In the genomic region with DNA sequence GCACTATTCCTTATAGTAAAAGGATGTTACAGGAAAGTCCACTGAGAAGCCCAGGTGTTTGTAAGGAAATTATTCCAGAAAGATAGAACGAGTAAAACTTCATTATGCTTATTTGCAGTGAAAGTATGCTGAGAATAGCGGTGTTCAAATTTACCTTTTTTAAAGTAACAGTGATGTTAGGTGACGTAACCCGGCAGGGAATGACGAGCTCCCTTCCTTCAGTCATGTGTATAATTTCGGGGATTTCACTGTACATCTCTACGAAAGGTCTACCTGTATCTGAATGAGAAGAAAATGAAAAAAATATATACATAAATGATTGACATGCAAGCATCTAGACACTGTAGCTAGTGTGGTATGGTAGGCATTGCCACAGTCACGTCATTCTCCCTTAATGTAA, we compare ENCODE assay signal across 26 cellular contexts. TPM values are rescaled to one million over a fixed set of nuclear protein-coding genes. Genes with fewer than 3 reads are reported as not detected.
"Had no signal": no experiment of that assay in that cellular context is flagged by ENCODE, and none has a peak within 500 bp of the region (broad histone marks: within the 10 kb centered on the region; RNA-seq: fewer than 3 reads in every experiment).

No MANE protein-coding gene starts in this region.

- H3K4me3 Mint-ChIP-seq: activated CD4-positive, alpha-beta memory T cell treated with anti-CD3 and anti-CD28 coated beads for 36 hours; activated CD4-positive, alpha-beta T cell treated with anti-CD3 and anti-CD28 coated beads, Interleukin-2, amount 10 ng/mL, durations not matched to agents 7 days and 5 days; activated naive CD4-positive, alpha-beta T cell treated with anti-CD3 and anti-CD28 coated beads, Interleukin-2, amount 10 ng/mL, durations not matched to agents 7 days and 5 days; activated naive CD8-positive, alpha-beta T cell; activated naive CD8-positive, alpha-beta T cell treated with anti-CD3 and anti-CD28 coated beads, Interleukin-2, amount 50 U/mL, for 24 hours; brain had no signal

- H3K27ac Mint-ChIP-seq: activated CD4-positive, alpha-beta memory T cell treated with anti-CD3 and anti-CD28 coated beads for 36 hours; activated CD4-positive, alpha-beta T cell treated with anti-CD3 and anti-CD28 coated beads, Interleukin-2, amount 10 ng/mL, durations not matched to agents 7 days and 5 days; activated naive CD4-positive, alpha-beta T cell treated with anti-CD3 and anti-CD28 coated beads, Interleukin-2, amount 10 ng/mL, durations not matched to agents 7 days and 5 days; activated naive CD8-positive, alpha-beta T cell; activated naive CD8-positive, alpha-beta T cell treated with anti-CD3 and anti-CD28 coated beads, Interleukin-2, amount 50 U/mL, for 24 hours; brain had no signal

- H3K4me1 ChIP-seq: SJCRH30 had no signal

- DNase-seq: activated CD4-positive, alpha-beta memory T cell treated with anti-CD3 and anti-CD28 coated beads for 36 hours; activated CD4-positive, alpha-beta T cell treated with anti-CD3 and anti-CD28 coated beads, Interleukin-2, amount 10 ng/mL, durations not matched to agents 7 days and 5 days; activated CD8-positive, alpha-beta memory T cell treated with anti-CD3 and anti-CD28 coated beads, Interleukin-2, amount 50 U/mL, for 4 hours; activated effector memory CD4-positive, alpha-beta T cell treated with Interleukin-2 at 50 U/mL for 16 hours; activated naive CD4-positive, alpha-beta T cell treated with anti-CD3 and anti-CD28 coated beads, Interleukin-2, amount 10 ng/mL, durations not matched to agents 7 days and 5 days; activated naive CD8-positive, alpha-beta T cell treated with anti-CD3 and anti-CD28 coated beads, Interleukin-2, amount 50 U/mL, for 24 hours; activated T-cell treated with anti-CD3 and anti-CD28 coated beads, Interleukin-2, amount 50 U/mL, for 48 hours; anterior cingulate cortex; caudate nucleus; Kasumi-1; KG1; NCI-H1105; NCI-H1417 treated with DMSO at 0.1 percent for 48 hours; NCI-H187 treated with DMSO at 0.1 percent for 48 hours; NCI-H2081 treated with DMSO at 0.1 percent for 48 hours; NCI-H345; NCI-H524 treated with DMSO at 0.1 percent for 48 hours; SHP77; SJCRH30; T1000 had no signal

- H3K36me3 Mint-ChIP-seq: activated CD4-positive, alpha-beta memory T cell treated with anti-CD3 and anti-CD28 coated beads for 36 hours; activated naive CD4-positive, alpha-beta T cell treated with anti-CD3 and anti-CD28 coated beads, Interleukin-2, amount 10 ng/mL, durations not matched to agents 7 days and 5 days; activated naive CD8-positive, alpha-beta T cell; brain had no signal

- H3K36me3 ChIP-seq: SJCRH30, WERI-Rb-1 had no signal

- H3K4me3 ChIP-seq: SJCRH30, SK-N-MC had no signal

- H3K9me3 Mint-ChIP-seq: activated CD4-positive, alpha-beta memory T cell treated with anti-CD3 and anti-CD28 coated beads for 36 hours; activated naive CD4-positive, alpha-beta T cell treated with anti-CD3 and anti-CD28 coated beads, Interleukin-2, amount 10 ng/mL, durations not matched to agents 7 days and 5 days; activated naive CD8-positive, alpha-beta T cell treated with anti-CD3 and anti-CD28 coated beads, Interleukin-2, amount 50 U/mL, for 24 hours had no signal

- H3K27me3 Mint-ChIP-seq: activated naive CD8-positive, alpha-beta T cell; activated naive CD8-positive, alpha-beta T cell treated with anti-CD3 and anti-CD28 coated beads, Interleukin-2, amount 50 U/mL, for 24 hours had no signal

- H3K4me1 Mint-ChIP-seq: activated CD4-positive, alpha-beta T cell treated with anti-CD3 and anti-CD28 coated beads, Interleukin-2, amount 10 ng/mL, durations not matched to agents 7 days and 5 days; activated naive CD4-positive, alpha-beta T cell treated with anti-CD3 and anti-CD28 coated beads, Interleukin-2, amount 10 ng/mL, durations not matched to agents 7 days and 5 days; activated naive CD8-positive, alpha-beta T cell treated with anti-CD3 and anti-CD28 coated beads, Interleukin-2, amount 50 U/mL, for 24 hours had no signal

- H3K9me3 ChIP-seq: SJCRH30 had no signal

- H3K27ac ChIP-seq: SJCRH30, SK-N-MC, WERI-Rb-1 had no signal

RNA-seq across cellular contexts. Expression of a gene that starts 56.9 kb away (rescaled TPM):
- total RNA-seq: bronchial epithelial cell, NCI-H460 had no signal
